ENCODE assay signal across 1 cellular context in the genomic region with DNA sequence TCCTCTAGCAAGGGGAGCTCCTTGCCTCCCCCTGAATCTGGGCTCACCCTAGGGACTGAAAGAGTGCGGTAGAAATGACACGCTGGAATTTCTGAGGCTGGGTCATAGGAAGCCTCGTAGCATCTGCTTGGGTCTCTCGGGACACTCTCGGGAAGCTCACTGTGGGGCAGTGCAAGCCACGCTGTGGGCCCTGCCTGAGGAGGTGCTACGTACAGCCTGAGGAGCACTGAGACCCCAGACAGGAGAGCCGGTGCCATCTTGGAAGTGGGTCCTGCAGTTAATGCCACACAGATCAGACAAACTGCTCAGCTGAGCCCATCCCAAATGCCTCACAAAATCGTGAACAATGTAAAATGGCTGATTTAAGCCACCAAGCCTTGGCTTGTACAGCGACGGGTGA.
TF ChIP-seq lines count a peak whose summit lies in the region.

No MANE protein-coding gene starts in this region.

TF ChIP-seq in SK-N-SH, 30 proteins besides CTCF, POLR2A, EP300 and RAD21 (continued from another document):
- TF ChIP-seq, protein P1, sequence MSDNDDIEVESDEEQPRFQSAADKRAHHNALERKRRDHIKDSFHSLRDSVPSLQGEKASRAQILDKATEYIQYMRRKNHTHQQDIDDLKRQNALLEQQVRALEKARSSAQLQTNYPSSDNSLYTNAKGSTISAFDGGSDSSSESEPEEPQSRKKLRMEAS (IDR thresholded peaks at IDR 0.05; ENCODE audit: low read depth): no peak
TF ChIP-seq in SK-N-SH: peak in this region for 0.
